ENCODE assay signal across 9 cellular contexts in the genomic region with DNA sequence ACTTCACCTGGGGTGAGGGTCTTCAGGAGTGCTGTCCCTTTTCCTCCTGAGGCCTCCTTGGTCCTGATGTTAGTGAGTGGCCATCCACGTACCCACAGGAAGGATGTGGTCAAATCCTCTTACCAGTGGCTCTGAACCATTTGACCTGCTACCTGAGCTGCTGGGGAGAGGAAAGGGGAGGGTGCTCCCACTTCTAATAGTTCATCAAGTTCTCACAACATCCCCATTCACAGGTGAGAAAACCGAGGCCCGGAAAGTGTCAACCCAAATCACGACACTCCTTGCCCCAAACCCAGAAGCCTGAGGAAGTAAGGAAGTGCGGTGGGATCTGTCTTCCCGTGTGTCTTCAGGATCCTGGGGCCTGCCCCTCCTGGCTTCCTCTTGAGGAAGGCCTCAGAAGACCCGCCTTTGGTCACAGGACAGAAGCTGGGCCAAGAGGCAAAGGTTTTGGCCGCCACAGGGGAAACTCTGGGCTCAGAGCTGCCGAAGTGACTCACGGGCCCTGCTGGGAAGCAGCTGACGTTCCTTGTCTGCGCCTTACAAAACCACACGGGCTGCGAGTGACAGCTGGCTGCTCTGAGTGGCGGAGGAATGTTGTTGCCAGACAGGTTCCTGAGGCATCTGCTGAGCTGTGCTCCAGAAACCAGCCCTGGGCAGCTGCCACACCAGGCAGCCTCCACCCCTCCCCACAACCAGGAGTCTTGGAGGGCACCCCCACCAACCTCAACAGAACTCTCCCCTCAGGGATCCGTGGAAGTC. TPM values are rescaled to one million over a fixed set of nuclear protein-coding genes. Genes with fewer than 3 reads are reported as not detected.
DNase-seq lines count a peak whose midpoint lies in the region; ATAC-seq, FAIRE-seq and TF ChIP-seq lines count a peak whose summit lies in the region.
"Had no signal": no experiment of that assay in that cellular context is flagged by ENCODE, and none has a peak within 500 bp of the region (broad histone marks: within the 10 kb centered on the region; RNA-seq: fewer than 3 reads in every experiment).

No MANE protein-coding gene starts in this region.

- H3K4me1 ChIP-seq in HepG2 (ENCODE audit: insufficient read depth, low read length) = peaks cover 43% of the 10 kb centered on the region

- H3K79me2 ChIP-seq in HepG2 (ENCODE audit: insufficient read depth, low read length) = no peaks in the 10 kb centered on the region

- no peaks in the 10 kb centered on the region for H4K20me1 ChIP-seq in HepG2 (ENCODE audit: insufficient read depth, low read length)

- H3K27ac ChIP-seq in cingulate gyrus (ENCODE audit: low read depth, low read length) (peak overlapping the region; percentile 47), HepG2 (ENCODE audit: extremely low read length, insufficient read depth, low read length) (no peak overlapping the region)

- no peak overlapping the region for H3K4me2 ChIP-seq in HepG2 (ENCODE audit: low read depth, low read length)

- H3K4me1 Mint-ChIP-seq in activated CD4-positive, alpha-beta T cell treated with anti-CD3 and anti-CD28 coated beads for 36 hours = peaks cover 8% of the 10 kb centered on the region
- peaks cover 0 to 20% (median 9%) of the 10 kb centered on the region in 3 donors for H3K4me1 Mint-ChIP-seq in T-cell

- H3K9me3 Mint-ChIP-seq in activated CD4-positive, alpha-beta T cell treated with anti-CD3 and anti-CD28 coated beads for 36 hours (ENCODE audit: low read depth) = no peaks in the 10 kb centered on the region
- no peaks in the 10 kb centered on the region for H3K9me3 Mint-ChIP-seq in T-cell

- H3K36me3 Mint-ChIP-seq in activated CD4-positive, alpha-beta T cell treated with anti-CD3 and anti-CD28 coated beads for 36 hours (ENCODE audit: low read depth) = no peaks in the 10 kb centered on the region
- no peaks in the 10 kb centered on the region for H3K36me3 Mint-ChIP-seq in T-cell

- H3K9me3 ChIP-seq in HepG2 (ENCODE audit: low read length) = no peaks in the 10 kb centered on the region

- no peak overlapping the region for H3K27ac Mint-ChIP-seq in activated CD4-positive, alpha-beta T cell treated with anti-CD3 and anti-CD28 coated beads for 36 hours
- H3K27ac Mint-ChIP-seq in T-cell = peak overlapping the region; percentile 48 to 55

- H3K4me3 Mint-ChIP-seq in activated CD4-positive, alpha-beta T cell treated with anti-CD3 and anti-CD28 coated beads for 36 hours = no peak overlapping the region
- no peak overlapping the region for H3K4me3 Mint-ChIP-seq in T-cell

- H3K27me3 Mint-ChIP-seq in activated CD4-positive, alpha-beta T cell treated with anti-CD3 and anti-CD28 coated beads for 36 hours = peaks cover 2% of the 10 kb centered on the region
- peaks cover 0 to 6% of the 10 kb centered on the region in 2 donors for H3K27me3 Mint-ChIP-seq in T-cell

- FAIRE-seq in HTR-8/SVneo (lab: Jason Lieb, UNC) = peak; percentile 97
- FAIRE-seq in HepG2 (lab: Jason Lieb, UNC) = no peak
- FAIRE-seq: colon had no signal

- no peak for TF ChIP-seq CTCF in HepG2 (CRISPR knock-in tag; IDR thresholded peaks at IDR 0.05)

- TF ChIP-seq EP300 in HepG2 (IDR thresholded peaks at IDR 0.05; ENCODE audit: low read depth in 2 of 2, low read length in 2 of 2) (no peak), HepG2 (CRISPR knock-in tag; IDR thresholded peaks at IDR 0.05; ENCODE audit: borderline replicate concordance) (no peak)

- intact Hi-C loops in activated CD4-positive, alpha-beta T cell treated with anti-CD3 and anti-CD28 coated beads for 36 hours (cut with DNase I, micrococcal nuclease) = no loop called here
- intact Hi-C loops in HepG2 (cut with micrococcal nuclease; ENCODE audit: unreplicated experiment) = no loop called here

- 63% methylated on average over 13 of the region's 16 CpGs for WGBS in HepG2 (ENCODE audit: low lambda C conversion rate)

- CTCF ChIA-PET in activated CD4-positive, alpha-beta T cell treated with anti-CD3 and anti-CD28 coated beads for 36 hours (lab: Charles Lee) = interaction anchor here (0.6 to 0.7 kb wide), 2 partner anchors 22 to 71 kb away, joined by 3 read pairs; no protein-coding TSS in a partner anchor
- CTCF ChIA-PET in T-cell (lab: Charles Lee) (no interaction called here), HepG2 (lab: Yijun Ruan, JAX; ENCODE audit: low intra/inter-chr PET ratio, low total read pairs) (no interaction called here)

- no peaks in the 10 kb centered on the region for H3K27me3 ChIP-seq in HepG2 (ENCODE audit: control insufficient read depth in 1 of 2, insufficient read depth in 2 of 2, low read length in 2 of 2)

- DNase-seq in activated CD4-positive, alpha-beta T cell treated with anti-CD3 and anti-CD28 coated beads for 36 hours = peak; percentile 76
- no peak for DNase-seq in activated CD4-positive, alpha-beta T cell treated with anti-CD3 and anti-CD28 coated beads for 1 hour
- DNase-seq in HTR-8/SVneo (ENCODE audit: insufficient read length, low spot score) = peak; percentile 93
- DNase-seq in T-cell = peak in 27 of 34 experiments; percentile 12 to 54 (median 26)
- DNase-seq in HepG2 (ENCODE audit: low spot score) = no peak
- DNase-seq in stimulated activated CD8-positive, alpha-beta memory T cell treated with anti-CD3 and anti-CD28 coated beads, Interleukin-4, amount 100 ng/mL, for 24 hours (ENCODE audit: low read depth) = peak; percentile 25

- in situ Hi-C loops in HepG2 (cut with HindIII; ENCODE audit: extremely low pct_ligation_motif_present, low pct_unique_long_range_greater_than_20kb) = no loop called here

- no peak for TF ChIP-seq RAD21 in HepG2 (CRISPR knock-in tag; IDR thresholded peaks at IDR 0.05)

- POLR2A ChIA-PET in activated CD4-positive, alpha-beta T cell treated with anti-CD3 and anti-CD28 coated beads for 36 hours (lab: Charles Lee) = no interaction called here
- POLR2A ChIA-PET in T-cell (lab: Charles Lee) (no interaction called here), HepG2 (lab: Yijun Ruan, JAX) (interaction anchor here (0.7 to 2.8 kb wide), 4 partner anchors 11 to 45 kb away, joined by 3 to 10 read pairs (median 3); a partner anchor contains a TSS)

- H2AFZ ChIP-seq in HepG2 (ENCODE audit: low read length) = no peak overlapping the region

- peak; percentile 95 for ATAC-seq in activated CD4-positive, alpha-beta T cell treated with anti-CD3 and anti-CD28 coated beads for 36 hours
- ATAC-seq in T-cell (replicated peaks in 1 of 4) (peak in 2 of 4 experiments; percentile 50 to 73), HepG2 (no peak), HG02938 (IDR thresholded peaks at IDR 0.05; ENCODE audit: unreplicated experiment) (no peak)

- BruUV-seq in HepG2 (replicated peaks; lab: Mats Ljungman, UMichigan) = no TSS peak

- no peak overlapping the region for H3K9ac ChIP-seq in HepG2 (ENCODE audit: insufficient read depth, low read depth, low read length)

- TF ChIP-seq POLR2A in HepG2 (IDR thresholded peaks at IDR 0.05; ENCODE audit: insufficient read depth in 1 of 2, low read depth in 2 of 2, low read length in 2 of 2) = no peak

- no peak overlapping the region for H3K4me3 ChIP-seq in HepG2 (replicated peaks in 1 of 3; ENCODE audit: insufficient read depth in 1 of 3, low read depth in 2 of 3, low read length in 3 of 3)

- no peaks in the 10 kb centered on the region for H3K36me3 ChIP-seq in HepG2 (replicated peaks in 1 of 2; ENCODE audit: control insufficient read depth in 1 of 2, insufficient read depth in 2 of 2, low read length in 2 of 2)

TF ChIP-seq in HepG2, 621 proteins besides CTCF, POLR2A, EP300 and RAD21 (continues in another document):
- TF ChIP-seq HNRNPH1 (optimal IDR thresholded peaks at IDR 0.05; ENCODE audit: low read depth, low read length) (no peak), REPIN1 (CRISPR knock-in tag; IDR thresholded peaks at IDR 0.05; ENCODE audit: borderline replicate concordance, low read depth) (no peak), ADNP (CRISPR knock-in tag; IDR thresholded peaks at IDR 0.05) (no peak), ZNF543 (CRISPR knock-in tag; IDR thresholded peaks at IDR 0.05) (no peak), ZFAT (CRISPR knock-in tag; conservative IDR thresholded peaks at IDR 0.05) (no peak)

RNA-seq across cellular contexts. Expression of a gene that starts 13.9 kb away (rescaled TPM):
- total RNA-seq in activated CD4-positive, alpha-beta T cell treated with anti-CD3 and anti-CD28 coated beads for 36 hours = under 1 TPM; 0.32 to 0.66 TPM
- total RNA-seq in T-cell (1 to 10 TPM in 4 of 5 donors, under 1 TPM in 1; 0.78 to 4.1 (median 2.7) TPM), HepG2 (2016; rRNA removed; fragmentation: Illumina TruSeq; extraction: Trizol) (30.0 and 45.3 TPM in 2 replicates)
- 11.2 and 13.3 TPM in 2 replicates for total RNA-seq in HepG2 (2016; cell fraction: cytosol; rRNA removed; fragmentation: Illumina TruSeq; extraction: Trizol; ENCODE audit: low read depth)
- total RNA-seq in HepG2 (2016; cell fraction: insoluble cytoplasmic fraction; rRNA removed; fragmentation: Illumina TruSeq; extraction: Trizol) = 26.2 and 45.1 TPM in 2 replicates
- total RNA-seq in HepG2 (2016; cell fraction: membrane; rRNA removed; fragmentation: Illumina TruSeq; extraction: Trizol) = 23.6 and 24.3 TPM in 2 replicates
- 39.1 and 45.8 TPM in 2 replicates for total RNA-seq in HepG2 (2016; cell fraction: nucleus; rRNA removed; fragmentation: Illumina TruSeq; extraction: Trizol)
- 42.1 and 70.6 TPM in 2 replicates for polyA plus RNA-seq in HepG2 (2011; rRNA removed)
- polyA plus RNA-seq in HepG2 (2011; cell fraction: cytosol; rRNA removed) = 43.4 and 59.0 TPM in 2 replicates
- 225 and 236 TPM in 2 replicates for polyA plus RNA-seq in HepG2 (2011; cell fraction: nucleus; rRNA removed)
- polyA plus RNA-seq in HepG2 (2012) = 21.3 and 43.4 TPM in 2 replicates
- 14.4 and 14.6 TPM in 2 replicates for polyA plus RNA-seq in HepG2 (2016; cell fraction: cytosol; fragmentation: Illumina TruSeq; extraction: Trizol; ENCODE audit: low read depth)
- 20.2 and 24.5 TPM in 2 replicates for polyA plus RNA-seq in HepG2 (2016; cell fraction: insoluble cytoplasmic fraction; fragmentation: Illumina TruSeq; extraction: Trizol; ENCODE audit: low read depth)
- polyA plus RNA-seq in HepG2 (2016; cell fraction: membrane; fragmentation: Illumina TruSeq; extraction: Trizol; ENCODE audit: low read depth) = 13.8 and 19.9 TPM in 2 replicates
- 79.4 and 80.8 TPM in 2 replicates for polyA plus RNA-seq in HepG2 (2016; cell fraction: nucleus; fragmentation: Illumina TruSeq; extraction: Trizol; ENCODE audit: insufficient read depth, low read depth)
- polyA minus RNA-seq in HepG2 (2011; rRNA and poly(A)+ RNA removed; ENCODE audit: low replicate concordance) = 132 and 141 TPM in 2 replicates
- 31.9 and 33.7 TPM in 2 replicates for polyA minus RNA-seq in HepG2 (2011; cell fraction: cytosol; rRNA and poly(A)+ RNA removed)
- 94.9 and 117 TPM in 2 replicates for polyA minus RNA-seq in HepG2 (2011; cell fraction: nucleus; rRNA and poly(A)+ RNA removed)

Comparison
In these comparisons a context has a peak if more than half of its experiments do, and no peak if none do; other contexts are left out.
1. DNase-seq: peak in activated CD4-positive, alpha-beta T cell treated with anti-CD3 and anti-CD28 coated beads for 36 hours (single experiment), HTR-8/SVneo (single experiment), T-cell (27 of 34) and stimulated activated CD8-positive, alpha-beta memory T cell treated with anti-CD3 and anti-CD28 coated beads, Interleukin-4, amount 100 ng/mL, for 24 hours (single experiment); none in activated CD4-positive, alpha-beta T cell treated with anti-CD3 and anti-CD28 coated beads for 1 hour (single experiment) and HepG2 (single experiment).